ENCODE assay signal across 17 cellular contexts in genomic region chr5:10775646-10776045, GRCh38. TPM values are rescaled to one million over a fixed set of nuclear protein-coding genes. Genes with fewer than 3 reads are reported as not detected.
DNase-seq lines count a peak whose midpoint lies in the region; ATAC-seq and TF ChIP-seq lines count a peak whose summit lies in the region.
"Had no signal": no experiment of that assay in that cellular context is flagged by ENCODE, and none has a peak within 500 bp of the region (broad histone marks: within the 10 kb centered on the region; RNA-seq: fewer than 3 reads in every experiment).

No MANE protein-coding gene starts in this region.

- H3K27ac ChIP-seq in Karpas-422 (ENCODE audit: low read length) (no peak overlapping the region), endodermal cell (ENCODE audit: low read depth, low read length) (no peak overlapping the region), MM.1S (ENCODE audit: low read length) (no peak overlapping the region)
- H3K27ac ChIP-seq: prostate gland had no signal

- no peaks in the 10 kb centered on the region for H3F3A ChIP-seq in MM.1S (ENCODE audit: insufficient read depth, low read length)

- H3K27me3 ChIP-seq in BE2C (no peaks in the 10 kb centered on the region; the same call in 1 of the 2 replicates), Karpas-422 (ENCODE audit: low read length) (no peaks in the 10 kb centered on the region), endodermal cell (ENCODE audit: control insufficient read depth, insufficient read depth, low read length, poor library complexity, severe bottlenecking) (no peaks in the 10 kb centered on the region), MM.1S (replicated peaks; ENCODE audit: insufficient read depth, low read length) (no peaks in the 10 kb centered on the region)

- H3K79me2 ChIP-seq in Karpas-422 (ENCODE audit: low read length), result no peaks in the 10 kb centered on the region
- H3K79me2 ChIP-seq in MM.1S (ENCODE audit: low read length), result no peaks in the 10 kb centered on the region

- H3K9me3 ChIP-seq in BE2C (no peaks in the 10 kb centered on the region), Karpas-422 (ENCODE audit: low read length) (no peaks in the 10 kb centered on the region), endodermal cell (ENCODE audit: control insufficient read depth, low read length) (peaks cover 6% of the 10 kb centered on the region), MM.1S (replicated peaks; ENCODE audit: insufficient read depth, low read length) (no peaks in the 10 kb centered on the region)
- H3K9me3 ChIP-seq: prostate gland had no signal

- no peak for TF ChIP-seq POLR2A in GM18505 (IDR thresholded peaks at IDR 0.05; ENCODE audit: borderline replicate concordance, extremely low read depth, insufficient read depth, insufficient read length)

- H3K4me1 Mint-ChIP-seq in endodermal cell, result no peaks in the 10 kb centered on the region
- H3K4me1 Mint-ChIP-seq: naive B cell had no signal

- ATAC-seq in GM18873 (IDR thresholded peaks at IDR 0.05; ENCODE audit: low FRiP score, unreplicated experiment), result peak; percentile 56
- no peak for ATAC-seq in GM18505 (IDR thresholded peaks at IDR 0.05; ENCODE audit: unreplicated experiment)
- no peak for ATAC-seq in HG02610 (IDR thresholded peaks at IDR 0.05; ENCODE audit: unreplicated experiment)
- ATAC-seq: activated T-cell treated with anti-CD3 and anti-CD28 coated beads, Interleukin-2, amount 50 U/mL, for 72 hours; esophagus mucosa had no signal

- H3K27me3 Mint-ChIP-seq in endodermal cell (ENCODE audit: insufficient read depth), result peaks cover 4% of the 10 kb centered on the region

- H3K9ac ChIP-seq in Karpas-422 (ENCODE audit: low read length) (no peak overlapping the region), endodermal cell (ENCODE audit: extremely low read depth, low read length, poor library complexity, severe bottlenecking) (no peak overlapping the region), MM.1S (ENCODE audit: low read length) (no peak overlapping the region)

- H3K27ac Mint-ChIP-seq in endodermal cell, result no peak overlapping the region
- H3K27ac Mint-ChIP-seq: activated T-cell treated with anti-CD3 and anti-CD28 coated beads, Interleukin-2, amount 50 U/mL, for 72 hours; naive B cell had no signal

- H3K9me2 ChIP-seq in Karpas-422 (replicated peaks; ENCODE audit: insufficient read depth, low read length) (no peaks in the 10 kb centered on the region), MM.1S (replicated peaks; ENCODE audit: insufficient read depth, low read length) (no peaks in the 10 kb centered on the region)

- H3K4me2 ChIP-seq in Karpas-422 (ENCODE audit: low read depth, low read length, poor library complexity, severe bottlenecking) (no peak overlapping the region), MM.1S (ENCODE audit: low read depth, low read length) (no peak overlapping the region)

- H3K36me3 Mint-ChIP-seq in endodermal cell (ENCODE audit: low read depth), result no peaks in the 10 kb centered on the region
- H3K36me3 Mint-ChIP-seq: naive B cell had no signal

- H3K36me3 ChIP-seq in BE2C (no peaks in the 10 kb centered on the region), Karpas-422 (ENCODE audit: insufficient read depth, low read length) (no peaks in the 10 kb centered on the region), endodermal cell (ENCODE audit: control insufficient read depth, insufficient read depth, low read length) (no peaks in the 10 kb centered on the region), MM.1S (replicated peaks; ENCODE audit: insufficient read depth, low read length) (no peaks in the 10 kb centered on the region)
- H3K36me3 ChIP-seq: prostate gland had no signal

- DNase-seq in BE2C, result no peak
- peak; percentile 70 for DNase-seq in Karpas-422
- peak; percentile 51 for DNase-seq in endodermal cell
- DNase-seq in MM.1S, result no peak
- no peak for DNase-seq in stimulated activated CD8-positive, alpha-beta memory T cell treated with anti-CD3 and anti-CD28 coated beads, Interleukin-4, amount 100 ng/mL, for 48 hours
- DNase-seq: activated CD4-positive, alpha-beta T cell treated with anti-CD3 and anti-CD28 coated beads, Interleukin-2, amount 50 U/mL, for 1 hour; activated T-cell treated with anti-CD3 and anti-CD28 coated beads, Interleukin-2, amount 50 U/mL, for 72 hours; Caco-2; KG1; naive B cell; NCI-H187; NCI-H510A had no signal

- peaks cover 18% of the 10 kb centered on the region for H3K9me3 Mint-ChIP-seq in endodermal cell
- H3K9me3 Mint-ChIP-seq: activated T-cell treated with anti-CD3 and anti-CD28 coated beads, Interleukin-2, amount 50 U/mL, for 72 hours had no signal

- TF ChIP-seq CTCF in BE2C (IDR thresholded peaks at IDR 0.05; ENCODE audit: low read depth, low read length), result 0 out of 2 replicates have a peak, but pooled peaks have one; percentile 16
- TF ChIP-seq CTCF in endodermal cell (conservative IDR thresholded peaks at IDR 0.05), result peak; percentile 66
- TF ChIP-seq CTCF in MM.1S (IDR thresholded peaks at IDR 0.05; ENCODE audit: low read length), result no peak

- H4K20me1 ChIP-seq in Karpas-422 (ENCODE audit: insufficient read depth, low read depth, low read length) (no peaks in the 10 kb centered on the region), MM.1S (ENCODE audit: insufficient read depth, low read length) (no peaks in the 10 kb centered on the region)

- 77 to 88% methylated on average over 4 of the region's 4 CpGs for WGBS in endodermal cell (ENCODE audit: insufficient coverage in 1 of 2, insufficient read length in 1 of 2), 2 experiments

- H3K4me1 ChIP-seq in BE2C (no peaks in the 10 kb centered on the region), Karpas-422 (ENCODE audit: low read length) (peaks cover 7% of the 10 kb centered on the region), endodermal cell (ENCODE audit: control insufficient read depth, insufficient read depth, low read length) (no peaks in the 10 kb centered on the region), MM.1S (ENCODE audit: low read length) (no peaks in the 10 kb centered on the region)
- H3K4me1 ChIP-seq: Caco-2, prostate gland had no signal

- no peak overlapping the region for H3K4me3 Mint-ChIP-seq in endodermal cell
- H3K4me3 Mint-ChIP-seq: activated T-cell treated with anti-CD3 and anti-CD28 coated beads, Interleukin-2, amount 50 U/mL, for 72 hours; naive B cell had no signal

- H3K4me3 ChIP-seq in BE2C (ENCODE audit: low read depth, low read length), result no peak overlapping the region
- no peak overlapping the region for H3K4me3 ChIP-seq in Karpas-422 (ENCODE audit: low read length)
- H3K4me3 ChIP-seq in endodermal cell (ENCODE audit: low read length), result no peak overlapping the region
- no peak overlapping the region for H3K4me3 ChIP-seq in MM.1S (ENCODE audit: low read length)
- H3K4me3 ChIP-seq: prostate gland had no signal

- H2AFZ ChIP-seq in Karpas-422 (ENCODE audit: low read length) (no peak overlapping the region), MM.1S (ENCODE audit: low read length) (no peak overlapping the region)

RNA-seq across cellular contexts. Expression of gene DAP, which starts 14.6 kb away (rescaled TPM):
- polyA plus RNA-seq in BE2C (2012; ENCODE audit: insufficient read depth, insufficient read length, low read depth), result 61.0 TPM
- total RNA-seq in Karpas-422 (2014; rRNA removed; shearing (Covaris generic); ENCODE audit: low replicate concordance), result 33.8 and 42.6 TPM in 2 replicates
- total RNA-seq in endodermal cell, result 100 to 1,000 TPM in 1 of 2 donors, 10 to 100 TPM in 1; 77.7 to 106 TPM
- polyA plus RNA-seq in endodermal cell (2013, experiment 1 of 2), result 88.4 TPM
- polyA plus RNA-seq in endodermal cell (2013, experiment 2 of 2), result 88.4 TPM

Comparison
In these comparisons a context has a peak if more than half of its experiments do, and no peak if none do; other contexts are left out.
1. DNase-seq: peak in Karpas-422 (single experiment) and endodermal cell (single experiment); none in BE2C (single experiment), MM.1S (single experiment) and stimulated activated CD8-positive, alpha-beta memory T cell treated with anti-CD3 and anti-CD28 coated beads, Interleukin-4, amount 100 ng/mL, for 48 hours (single experiment).